8 cellular contexts compared by ENCODE assay signal in the genomic region with DNA sequence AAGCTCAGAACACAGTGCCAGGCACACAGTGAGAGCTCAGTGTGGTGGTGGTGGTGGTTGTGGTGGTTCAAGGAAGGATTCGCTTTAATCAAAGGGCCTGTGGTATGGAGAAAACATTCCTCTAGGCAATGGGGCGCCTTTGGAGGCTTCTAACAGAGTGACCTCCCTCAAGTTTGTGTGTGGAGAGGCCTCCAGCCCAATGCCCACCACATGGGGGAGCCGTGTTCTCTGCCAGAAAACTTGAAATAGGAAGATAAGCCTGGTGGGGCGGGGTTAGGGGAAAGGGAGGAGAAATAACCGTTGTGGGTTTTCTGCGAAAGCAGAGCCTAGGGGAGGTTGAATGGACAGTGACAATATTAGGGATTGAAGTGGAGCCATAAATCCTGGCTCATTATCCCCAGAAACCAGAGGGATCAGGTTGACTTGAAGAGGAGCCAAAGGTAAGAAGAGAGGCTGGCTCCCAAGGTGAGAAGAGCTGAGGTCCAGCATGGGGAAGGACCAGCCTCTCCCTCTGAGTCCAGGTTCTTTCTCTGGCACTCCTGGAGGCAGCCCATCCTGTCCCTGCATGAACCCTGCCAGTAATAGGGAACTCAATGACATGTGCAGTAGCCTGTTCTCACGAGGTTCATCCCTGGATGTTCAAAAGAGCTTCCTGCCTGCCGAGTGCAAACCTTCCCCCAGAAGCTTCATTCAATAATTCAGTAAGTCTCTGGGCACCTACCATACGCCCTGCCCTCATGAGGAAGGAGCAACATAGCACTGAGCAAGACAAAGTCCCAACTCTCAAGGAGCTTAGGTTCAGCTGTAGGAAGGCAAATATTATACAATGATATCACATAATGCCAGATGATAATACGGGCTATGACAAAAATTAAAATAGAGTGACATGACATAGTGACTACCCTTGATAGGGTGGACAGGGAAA. TPM values are rescaled to one million over a fixed set of nuclear protein-coding genes. Genes with fewer than 3 reads are reported as not detected.
DNase-seq lines count a peak whose midpoint lies in the region; FAIRE-seq and TF ChIP-seq lines count a peak whose summit lies in the region.

No MANE protein-coding gene starts in this region.

- H3K27ac ChIP-seq in astrocyte (ENCODE audit: low read depth, low read length) = no peak overlapping the region
- no peak overlapping the region for H3K27ac ChIP-seq in parathyroid adenoma

- H3K4me1 Mint-ChIP-seq in astrocyte (ENCODE audit: low read depth, unreplicated experiment) = peaks cover 49% of the 10 kb centered on the region

- peak overlapping the region; percentile 55 for H3K27ac Mint-ChIP-seq in astrocyte (ENCODE audit: unreplicated experiment)

- H3K4me3 ChIP-seq in astrocyte (ENCODE audit: insufficient read depth, low read depth, low read length) = no peak overlapping the region
- H3K4me3 ChIP-seq in parathyroid adenoma (ENCODE audit: low read depth, low read length) = no peak overlapping the region

- no peak overlapping the region for H3K4me3 Mint-ChIP-seq in astrocyte (ENCODE audit: unreplicated experiment)

- H3K4me2 ChIP-seq in astrocyte (ENCODE audit: low read length) (peak overlapping the region; percentile 1), parathyroid adenoma (ENCODE audit: low read length) (no peak overlapping the region)

- H3K27me3 Mint-ChIP-seq in astrocyte (ENCODE audit: low read depth, unreplicated experiment) = no peaks in the 10 kb centered on the region

- DNase-seq in DMS153 (lab: John Stamatoyannopoulos, UW) (peak; percentile 11), DMS153 treated with DMSO at 0.1 percent for 48 hours (lab: John Stamatoyannopoulos, UW; ENCODE audit: unreplicated experiment) (no peak), NCI-H1105 treated with DMSO at 0.1 percent for 48 hours (lab: John Stamatoyannopoulos, UW) (peak; percentile 31), astrocyte (ENCODE audit: low read depth) (no peak), cerebellar nuclear complex (lab: John Stamatoyannopoulos, UW) (no peak), activated gamma-delta T cell treated with Interleukin-2 at 50 U/mL for 16 hours (no peak)
- DNase-seq in stimulated activated naive CD4-positive, alpha-beta T cell (lab: John Stamatoyannopoulos, UW) = no peak

- TF ChIP-seq CTCF in astrocyte (IDR thresholded peaks at IDR 0.05; ENCODE audit: insufficient read depth, low read depth, low read length) (peak; percentile 21), parathyroid adenoma (IDR thresholded peaks at IDR 0.05) (peak; percentile 38)

- no peaks in the 10 kb centered on the region for H3K36me3 ChIP-seq in astrocyte (ENCODE audit: insufficient read depth, low read length)
- H3K36me3 ChIP-seq in parathyroid adenoma (ENCODE audit: control insufficient read depth, insufficient read depth, low read length) = no peaks in the 10 kb centered on the region

- H3K79me2 ChIP-seq in astrocyte (ENCODE audit: insufficient read depth, low read length) = no peaks in the 10 kb centered on the region
- no peaks in the 10 kb centered on the region for H3K79me2 ChIP-seq in parathyroid adenoma

- no peak for FAIRE-seq in astrocyte (lab: Jason Lieb, UNC)

- no peaks in the 10 kb centered on the region for H3K9me3 ChIP-seq in astrocyte (ENCODE audit: insufficient read depth, low read depth, low read length)
- no peaks in the 10 kb centered on the region for H3K9me3 ChIP-seq in parathyroid adenoma (ENCODE audit: control insufficient read depth, low read length)

- no peaks in the 10 kb centered on the region for H3K9me3 Mint-ChIP-seq in astrocyte (ENCODE audit: unreplicated experiment)

- no peaks in the 10 kb centered on the region for H4K20me1 ChIP-seq in astrocyte (ENCODE audit: insufficient read depth, low read length)

- H3K9ac ChIP-seq in astrocyte (ENCODE audit: low read length) (no peak overlapping the region), parathyroid adenoma (no peak overlapping the region)

- H2AFZ ChIP-seq in astrocyte (ENCODE audit: low read depth, low read length) = no peak overlapping the region
- no peak overlapping the region for H2AFZ ChIP-seq in parathyroid adenoma

- H3K36me3 Mint-ChIP-seq in astrocyte (ENCODE audit: low read depth, unreplicated experiment) = no peaks in the 10 kb centered on the region

- H3K27me3 ChIP-seq in astrocyte (ENCODE audit: insufficient read depth, low read length) (no peaks in the 10 kb centered on the region), parathyroid adenoma (ENCODE audit: control insufficient read depth, insufficient read depth, low read length) (no peaks in the 10 kb centered on the region)

- peaks cover 32% of the 10 kb centered on the region for H3K4me1 ChIP-seq in astrocyte (ENCODE audit: insufficient read depth, low read length)
- peaks cover 31% of the 10 kb centered on the region for H3K4me1 ChIP-seq in parathyroid adenoma

RNA-seq across cellular contexts. Expression of gene TGM2, which starts 51.4 kb away (rescaled TPM):
- total RNA-seq in astrocyte = 48.2 and 98.9 TPM in 2 replicates

Comparison
In these comparisons a context has a peak if more than half of its experiments do, and no peak if none do; other contexts are left out.
1. DNase-seq: peak in DMS153 (single experiment) and NCI-H1105 treated with DMSO at 0.1 percent for 48 hours (single experiment); none in DMS153 treated with DMSO at 0.1 percent for 48 hours (single experiment), astrocyte (single experiment), stimulated activated naive CD4-positive, alpha-beta T cell (0 of 6), cerebellar nuclear complex (0 of 2) and activated gamma-delta T cell treated with Interleukin-2 at 50 U/mL for 16 hours (single experiment).